In genomic region chr13:99281811-99282263, GRCh38 we compare ENCODE assay signal across 7 cellular contexts. TPM values are rescaled to one million over a fixed set of nuclear protein-coding genes. Genes with fewer than 3 reads are reported as not detected.
DNase-seq lines count a peak whose midpoint lies in the region; ATAC-seq lines count a peak whose summit lies in the region.

No MANE protein-coding gene starts in this region.

- ATAC-seq in GM19328 (IDR thresholded peaks at IDR 0.05; ENCODE audit: unreplicated experiment) = peak; percentile 65
- peak; percentile 54 for ATAC-seq in HG03097 (IDR thresholded peaks at IDR 0.05; ENCODE audit: low FRiP score, unreplicated experiment)
- peak; percentile 65 for ATAC-seq in Right ventricle myocardium superior (ENCODE audit: poor library complexity)
- peak; percentile 87 for ATAC-seq in stimulated activated naive CD8-positive, alpha-beta T cell treated with anti-CD3 and anti-CD28 coated beads, Interleukin-15, Interleukin-2, amounts not matched to agents 100 U/mL and 50 U/mL, for 24 hours

- intact Hi-C loops in Right ventricle myocardium superior (cut with DNase I) = no loop called here

- DNase-seq in activated CD4-positive, CD25-positive, alpha-beta regulatory T cell treated with anti-CD3 and anti-CD28 coated beads, Interleukin-2, amount 50 U/mL, for 72 hours = peak; percentile 70
- DNase-seq in Right ventricle myocardium superior = peak; percentile 80
- DNase-seq in stimulated activated naive CD8-positive, alpha-beta T cell treated with anti-CD3 and anti-CD28 coated beads, Interleukin-15, Interleukin-2, amounts not matched to agents 100 U/mL and 50 U/mL, for 24 hours = peak; percentile 70
- no peak for DNase-seq in dermis blood vessel endothelial cell
- DNase-seq in NCI-H446 (lab: John Stamatoyannopoulos, UW) = no peak

RNA-seq across cellular contexts. Expression of gene GPR18, which starts 23.7 kb away (rescaled TPM):
- total RNA-seq in Right ventricle myocardium superior (not detected), dermis blood vessel endothelial cell (not detected in 2 replicates)

RNA-seq across cellular contexts. Expression of gene GPR183, which starts 25.4 kb away (rescaled TPM):
- total RNA-seq in Right ventricle myocardium superior (1.6 TPM), dermis blood vessel endothelial cell (0.09 and 0.34 TPM in 2 replicates)

Comparison
In these comparisons a context has a peak if more than half of its experiments do, and no peak if none do; other contexts are left out.
1. DNase-seq: peak in activated CD4-positive, CD25-positive, alpha-beta regulatory T cell treated with anti-CD3 and anti-CD28 coated beads, Interleukin-2, amount 50 U/mL, for 72 hours (single experiment), Right ventricle myocardium superior (single experiment) and stimulated activated naive CD8-positive, alpha-beta T cell treated with anti-CD3 and anti-CD28 coated beads, Interleukin-15, Interleukin-2, amounts not matched to agents 100 U/mL and 50 U/mL, for 24 hours (single experiment); none in dermis blood vessel endothelial cell (single experiment) and NCI-H446 (0 of 2).
2. Peak in every context shown above with its lines, with median percentiles within 50 percentile points of each other: ATAC-seq.